In the genomic region with DNA sequence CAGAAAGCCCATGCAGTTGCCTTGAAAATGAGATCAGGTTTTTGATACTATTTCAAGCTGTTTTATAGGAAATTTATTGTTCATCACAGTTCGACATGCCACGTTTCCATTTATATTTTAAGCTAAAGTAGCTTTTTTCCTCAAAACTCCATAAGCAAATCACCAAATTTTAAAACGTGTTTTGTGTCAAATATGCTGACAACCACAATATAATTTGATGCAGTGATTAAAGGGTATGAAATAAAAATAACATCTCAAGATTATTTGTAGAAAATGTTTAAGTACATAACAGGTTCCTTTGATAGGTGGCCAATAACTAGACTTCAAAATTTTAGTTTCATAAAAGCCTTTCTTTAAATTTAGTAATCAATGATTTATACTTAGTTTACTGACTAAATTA, we compare ENCODE assay signal across 17 cellular contexts.
"Had no signal": no experiment of that assay in that cellular context is flagged by ENCODE, and none has a peak within 500 bp of the region (broad histone marks: within the 10 kb centered on the region; RNA-seq: fewer than 3 reads in every experiment).

No MANE protein-coding gene starts in this region.

- H3K36me3 ChIP-seq: heart left ventricle, neutrophil, sigmoid colon, tibial nerve, upper lobe of right lung, vagina had no signal

- H3K4me1 Mint-ChIP-seq: naive thymus-derived CD8-positive, alpha-beta T cell; stimulated activated naive CD8-positive, alpha-beta T cell treated with anti-CD3 and anti-CD28 coated beads, Interleukin-15, amount 100 ng/mL, for 72 hours had no signal

- H3K9me3 ChIP-seq: heart left ventricle, mucosa of descending colon, neutrophil, sigmoid colon, testis, tibial nerve, upper lobe of right lung, vagina had no signal

- H3K36me3 Mint-ChIP-seq: naive thymus-derived CD8-positive, alpha-beta T cell; stimulated activated naive B cell treated with anti-CD40 and anti-IgM and Interleukin-4, amounts not matched to agents 10 μg/mL and 1 μg/mL and 100 μg/mL, for 72 hours had no signal

- DNase-seq: effector memory CD8-positive, alpha-beta T cell; hypothalamus; kidney glomerular epithelial cell; naive thymus-derived CD8-positive, alpha-beta T cell; posterior cingulate gyrus; sigmoid colon; stimulated activated CD4-positive, alpha-beta T cell treated with anti-CD3 and anti-CD28 coated beads, Interleukin-4, amount 100 ng/mL, for 4 hours; stimulated activated naive B cell treated with anti-CD40 and anti-IgM and Interleukin-4, amounts not matched to agents 10 μg/mL and 1 μg/mL and 100 μg/mL, for 72 hours; stimulated activated naive CD8-positive, alpha-beta T cell treated with anti-CD3 and anti-CD28 coated beads, Interleukin-15, amount 100 ng/mL, for 72 hours had no signal

- H3K9me3 Mint-ChIP-seq: stimulated activated naive CD8-positive, alpha-beta T cell treated with anti-CD3 and anti-CD28 coated beads, Interleukin-15, amount 100 ng/mL, for 72 hours had no signal

- H3K4me3 ChIP-seq: heart left ventricle, mucosa of descending colon, sigmoid colon, skin epidermis, testis, tibial nerve, upper lobe of right lung, vagina had no signal

- H3K4me3 Mint-ChIP-seq: effector memory CD8-positive, alpha-beta T cell; naive thymus-derived CD8-positive, alpha-beta T cell; stimulated activated naive B cell treated with anti-CD40 and anti-IgM and Interleukin-4, amounts not matched to agents 10 μg/mL and 1 μg/mL and 100 μg/mL, for 72 hours; stimulated activated naive CD8-positive, alpha-beta T cell treated with anti-CD3 and anti-CD28 coated beads, Interleukin-15, amount 100 ng/mL, for 72 hours had no signal

- H3K27me3 ChIP-seq: heart left ventricle, neutrophil, sigmoid colon, testis, tibial nerve, upper lobe of right lung, vagina had no signal

- H3K27ac ChIP-seq: heart left ventricle, neutrophil, sigmoid colon, skin epidermis, testis, tibial nerve, upper lobe of right lung, vagina had no signal

- ATAC-seq: effector memory CD8-positive, alpha-beta T cell; naive thymus-derived CD8-positive, alpha-beta T cell; stimulated activated naive B cell treated with anti-CD40 and anti-IgM and Interleukin-4, amounts not matched to agents 10 μg/mL and 1 μg/mL and 100 μg/mL, for 72 hours; stimulated activated naive CD8-positive, alpha-beta T cell treated with anti-CD3 and anti-CD28 coated beads, Interleukin-15, amount 100 ng/mL, for 72 hours had no signal

- H3K4me1 ChIP-seq: sigmoid colon, testis, tibial nerve, upper lobe of right lung, vagina had no signal

- H3K27ac Mint-ChIP-seq: effector memory CD8-positive, alpha-beta T cell; naive thymus-derived CD8-positive, alpha-beta T cell; stimulated activated naive B cell treated with anti-CD40 and anti-IgM and Interleukin-4, amounts not matched to agents 10 μg/mL and 1 μg/mL and 100 μg/mL, for 72 hours; stimulated activated naive CD8-positive, alpha-beta T cell treated with anti-CD3 and anti-CD28 coated beads, Interleukin-15, amount 100 ng/mL, for 72 hours had no signal

- H3K27me3 Mint-ChIP-seq: effector memory CD8-positive, alpha-beta T cell; stimulated activated naive CD8-positive, alpha-beta T cell treated with anti-CD3 and anti-CD28 coated beads, Interleukin-15, amount 100 ng/mL, for 72 hours had no signal
